In the genomic region with DNA sequence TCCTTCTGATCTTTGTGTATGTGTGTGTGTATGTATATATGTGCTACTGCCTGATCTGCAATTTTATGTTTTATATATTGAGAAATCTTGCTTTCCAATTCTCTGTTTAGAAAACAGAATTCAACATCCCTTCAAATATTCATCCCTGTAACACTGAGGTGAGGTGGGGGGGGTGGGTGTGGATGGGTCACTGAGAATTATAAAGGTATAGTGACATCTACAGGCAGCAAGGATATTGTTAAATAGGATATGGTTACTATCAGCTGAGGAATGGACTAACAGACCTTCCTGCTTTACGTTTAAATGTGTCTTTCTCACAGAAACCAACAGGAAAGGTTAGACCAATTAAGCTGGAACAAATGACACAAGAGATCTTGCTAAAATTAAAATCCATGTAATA, we compare ENCODE assay signal across 10 cellular contexts. TPM values are rescaled to one million over a fixed set of nuclear protein-coding genes. Genes with fewer than 3 reads are reported as not detected.
DNase-seq lines count a peak whose midpoint lies in the region; ATAC-seq and TF ChIP-seq lines count a peak whose summit lies in the region.
"Had no signal": no experiment of that assay in that cellular context is flagged by ENCODE, and none has a peak within 500 bp of the region (broad histone marks: within the 10 kb centered on the region; RNA-seq: fewer than 3 reads in every experiment).

No MANE protein-coding gene starts in this region.

- no peaks in the 10 kb centered on the region for H3K36me3 ChIP-seq in BJ (ENCODE audit: control insufficient read depth, insufficient read depth, low read length)
- no peaks in the 10 kb centered on the region for H3K36me3 ChIP-seq in GM23248 (ENCODE audit: low read depth)
- H3K36me3 ChIP-seq in OCI-LY3 (replicated peaks; ENCODE audit: low read depth, low read length): no peaks in the 10 kb centered on the region
- no peaks in the 10 kb centered on the region for H3K36me3 ChIP-seq in right atrium auricular region

- no peaks in the 10 kb centered on the region for H3F3A ChIP-seq in GM23248 (ENCODE audit: insufficient read depth)

- H3K4me3 ChIP-seq in BJ (ENCODE audit: low read depth, low read length) (no peak overlapping the region), GM23248 (no peak overlapping the region), OCI-LY3 (ENCODE audit: low read length) (no peak overlapping the region), right atrium auricular region (no peak overlapping the region)

- H3K27ac ChIP-seq in GM23248 (no peak overlapping the region), OCI-LY3 (ENCODE audit: low read length) (no peak overlapping the region), foreskin keratinocyte (no peak overlapping the region), right atrium auricular region (no peak overlapping the region)

- no peak overlapping the region for H3K27ac Mint-ChIP-seq in activated T-helper 1 cell treated with anti-CD3 and anti-CD28 coated beads, Interleukin-12 subunit alpha, Interleukin-12 subunit beta, Interleukin-2, Interleukin-4 antibody, amounts not matched to agents 30 ng/mL and 10 ng/mL and 1 ng/mL, durations not matched to agents 14 hours and 24 hours and 36 hours
- H3K27ac Mint-ChIP-seq: activated naive CD8-positive, alpha-beta T cell treated with anti-CD3 and anti-CD28 coated beads for 36 hours; naive thymus-derived CD4-positive, alpha-beta T cell had no signal

- no peak overlapping the region for H3K4me3 Mint-ChIP-seq in activated T-helper 1 cell treated with anti-CD3 and anti-CD28 coated beads, Interleukin-12 subunit alpha, Interleukin-12 subunit beta, Interleukin-2, Interleukin-4 antibody, amounts not matched to agents 30 ng/mL and 10 ng/mL and 1 ng/mL, durations not matched to agents 14 hours and 24 hours and 36 hours
- H3K4me3 Mint-ChIP-seq: activated naive CD8-positive, alpha-beta T cell treated with anti-CD3 and anti-CD28 coated beads for 36 hours; naive thymus-derived CD4-positive, alpha-beta T cell had no signal

- H3K79me2 ChIP-seq in GM23248 (ENCODE audit: insufficient read depth) (no peaks in the 10 kb centered on the region), OCI-LY3 (ENCODE audit: low read length) (no peaks in the 10 kb centered on the region)

- H3K27me3 Mint-ChIP-seq in activated T-helper 1 cell treated with anti-CD3 and anti-CD28 coated beads, Interleukin-12 subunit alpha, Interleukin-12 subunit beta, Interleukin-2, Interleukin-4 antibody, amounts not matched to agents 30 ng/mL and 10 ng/mL and 1 ng/mL, durations not matched to agents 14 hours and 24 hours and 36 hours (ENCODE audit: insufficient read depth): no peaks in the 10 kb centered on the region
- H3K27me3 Mint-ChIP-seq: activated naive CD8-positive, alpha-beta T cell treated with anti-CD3 and anti-CD28 coated beads for 36 hours had no signal

- POLR2A ChIA-PET in BJ (lab: Charles Lee): no interaction called here

- in situ Hi-C loops in GM23248 (cut with MboI): no loop called here

- ATAC-seq in foreskin keratinocyte (no peak), GM19035 (IDR thresholded peaks at IDR 0.05; ENCODE audit: unreplicated experiment) (no peak)
- ATAC-seq: naive thymus-derived CD4-positive, alpha-beta T cell had no signal

- no peaks in the 10 kb centered on the region for H3K4me1 ChIP-seq in GM23248 (ENCODE audit: insufficient read depth)
- no peaks in the 10 kb centered on the region for H3K4me1 ChIP-seq in OCI-LY3 (ENCODE audit: low read length)
- H3K4me1 ChIP-seq in foreskin keratinocyte: no peaks in the 10 kb centered on the region
- no peaks in the 10 kb centered on the region for H3K4me1 ChIP-seq in right atrium auricular region

- H3K9ac ChIP-seq in GM23248 (no peak overlapping the region), OCI-LY3 (ENCODE audit: low read length) (no peak overlapping the region)

- H4K20me1 ChIP-seq in GM23248 (ENCODE audit: insufficient read depth) (no peaks in the 10 kb centered on the region), OCI-LY3 (ENCODE audit: insufficient read depth, low read length) (no peaks in the 10 kb centered on the region)

- H3K4me2 ChIP-seq in GM23248 (ENCODE audit: unreplicated experiment) (no peak overlapping the region), OCI-LY3 (ENCODE audit: low read length) (peak overlapping the region; percentile 36; the same call in 1 of the 2 replicates)

- H3K4me1 Mint-ChIP-seq in activated T-helper 1 cell treated with anti-CD3 and anti-CD28 coated beads, Interleukin-12 subunit alpha, Interleukin-12 subunit beta, Interleukin-2, Interleukin-4 antibody, amounts not matched to agents 30 ng/mL and 10 ng/mL and 1 ng/mL, durations not matched to agents 14 hours and 24 hours and 36 hours (ENCODE audit: low read depth): no peaks in the 10 kb centered on the region
- H3K4me1 Mint-ChIP-seq: activated naive CD8-positive, alpha-beta T cell treated with anti-CD3 and anti-CD28 coated beads for 36 hours; naive thymus-derived CD4-positive, alpha-beta T cell had no signal

- WGBS in GM23248 (ENCODE audit: low coverage in 1 of 2, low lambda C conversion rate in 2 of 2, missing lambda C conversion rate in 2 of 2), 2 experiments: 8% methylated on average over 1 of the region's 1 CpG; no CpG with 5 or more reads in 1 of the 2 experiments

- no peaks in the 10 kb centered on the region for H3K9me3 Mint-ChIP-seq in activated T-helper 1 cell treated with anti-CD3 and anti-CD28 coated beads, Interleukin-12 subunit alpha, Interleukin-12 subunit beta, Interleukin-2, Interleukin-4 antibody, amounts not matched to agents 30 ng/mL and 10 ng/mL and 1 ng/mL, durations not matched to agents 14 hours and 24 hours and 36 hours
- H3K9me3 Mint-ChIP-seq: activated naive CD8-positive, alpha-beta T cell treated with anti-CD3 and anti-CD28 coated beads for 36 hours had no signal

- DNase-seq in BJ (ENCODE audit: low read depth) (no peak), GM23248 (peak; percentile 15), foreskin keratinocyte (peak in 1 of 2 donors; percentile 1), right atrium auricular region (ENCODE audit: low spot score) (no peak)
- DNase-seq in activated CD4-positive, alpha-beta T cell treated with anti-CD3 and anti-CD28 coated beads for 1 hour: no peak
- no peak for DNase-seq in activated T-helper 1 cell treated with anti-CD3 and anti-CD28 coated beads, Interleukin-12 subunit alpha, Interleukin-12 subunit beta, Interleukin-2, Interleukin-4 antibody, amounts not matched to agents 30 ng/mL and 10 ng/mL and 1 ng/mL, durations not matched to agents 14 hours and 24 hours and 36 hours (ENCODE audit: low spot score)
- DNase-seq: activated naive CD8-positive, alpha-beta T cell treated with anti-CD3 and anti-CD28 coated beads for 36 hours; naive thymus-derived CD4-positive, alpha-beta T cell had no signal

- intact Hi-C loops in activated T-helper 1 cell treated with anti-CD3 and anti-CD28 coated beads, Interleukin-12 subunit alpha, Interleukin-12 subunit beta, Interleukin-2, Interleukin-4 antibody, amounts not matched to agents 30 ng/mL and 10 ng/mL and 1 ng/mL, durations not matched to agents 14 hours and 24 hours and 36 hours (cut with micrococcal nuclease): no loop called here

- TF ChIP-seq CTCF in BJ (IDR thresholded peaks at IDR 0.05; ENCODE audit: insufficient read depth, low read depth, low read length) (peak; percentile 15; the same call in 1 of the 2 replicates), OCI-LY3 (IDR thresholded peaks at IDR 0.05; ENCODE audit: low read depth, low read length) (peak; percentile 44), foreskin keratinocyte (conservative IDR thresholded peaks at IDR 0.05) (peak; percentile 24), right atrium auricular region (IDR thresholded peaks at IDR 0.05) (no peak)

- no peak overlapping the region for H2AFZ ChIP-seq in GM23248
- no peak overlapping the region for H2AFZ ChIP-seq in OCI-LY3 (ENCODE audit: low read depth, low read length)

- no peaks in the 10 kb centered on the region for H3K9me2 ChIP-seq in GM23248 (ENCODE audit: insufficient read depth)

- H3K9me3 ChIP-seq in GM23248 (ENCODE audit: low read depth) (no peaks in the 10 kb centered on the region), OCI-LY3 (ENCODE audit: insufficient read depth, low read length) (no peaks in the 10 kb centered on the region), right atrium auricular region (no peaks in the 10 kb centered on the region)

- no peaks in the 10 kb centered on the region for H3K27me3 ChIP-seq in BJ (ENCODE audit: control insufficient read depth, insufficient read depth, low read length)
- H3K27me3 ChIP-seq in GM23248 (replicated peaks; ENCODE audit: insufficient read depth): no peaks in the 10 kb centered on the region; the same call in 1 of the 2 replicates
- no peaks in the 10 kb centered on the region for H3K27me3 ChIP-seq in OCI-LY3 (ENCODE audit: low read depth, low read length)
- H3K27me3 ChIP-seq in foreskin keratinocyte: no peaks in the 10 kb centered on the region
- no peaks in the 10 kb centered on the region for H3K27me3 ChIP-seq in right atrium auricular region

- H3K36me3 Mint-ChIP-seq in activated T-helper 1 cell treated with anti-CD3 and anti-CD28 coated beads, Interleukin-12 subunit alpha, Interleukin-12 subunit beta, Interleukin-2, Interleukin-4 antibody, amounts not matched to agents 30 ng/mL and 10 ng/mL and 1 ng/mL, durations not matched to agents 14 hours and 24 hours and 36 hours (ENCODE audit: low read depth): no peaks in the 10 kb centered on the region
- H3K36me3 Mint-ChIP-seq: activated naive CD8-positive, alpha-beta T cell treated with anti-CD3 and anti-CD28 coated beads for 36 hours; naive thymus-derived CD4-positive, alpha-beta T cell had no signal

- CTCF ChIA-PET in BJ (lab: Yijun Ruan, JAX): interaction anchor here (1.0 kb wide), 1 partner anchor 54 kb away, joined by 5 read pairs; no protein-coding TSS in a partner anchor

RNA-seq across cellular contexts. Expression of gene MAGEB2, which starts 19.0 kb away (rescaled TPM):
- not detected in 2 replicates for polyA plus RNA-seq in BJ (2011; rRNA removed)
- not detected in 2 replicates for polyA minus RNA-seq in BJ (2011; rRNA and poly(A)+ RNA removed)
- total RNA-seq in GM23248 (2014; rRNA removed; shearing (Covaris generic)): not detected in 2 replicates
- not detected in 2 replicates for polyA plus RNA-seq in GM23248 (2016; fragmentation: Nextera tagmentation; extraction: Ambion mirVana)
- total RNA-seq in foreskin keratinocyte: not detected in 2 replicates
- not detected in 2 replicates for polyA plus RNA-seq in foreskin keratinocyte
- not detected for total RNA-seq in right atrium auricular region
- not detected in 2 replicates for total RNA-seq in activated T-helper 1 cell treated with anti-CD3 and anti-CD28 coated beads, Interleukin-12 subunit alpha, Interleukin-12 subunit beta, Interleukin-2, Interleukin-4 antibody, amounts not matched to agents 30 ng/mL and 10 ng/mL and 1 ng/mL, durations not matched to agents 14 hours and 24 hours and 36 hours
- total RNA-seq: activated naive CD8-positive, alpha-beta T cell treated with anti-CD3 and anti-CD28 coated beads for 36 hours; naive thymus-derived CD4-positive, alpha-beta T cell had no signal
- polyA plus RNA-seq: naive thymus-derived CD4-positive, alpha-beta T cell had no signal

RNA-seq across cellular contexts. Expression of gene MAGEB3, which starts 34.1 kb away (rescaled TPM):
- polyA plus RNA-seq in BJ (2011; rRNA removed): not detected in 2 replicates
- not detected in 2 replicates for polyA minus RNA-seq in BJ (2011; rRNA and poly(A)+ RNA removed)
- total RNA-seq in GM23248 (2014; rRNA removed; shearing (Covaris generic)): not detected in 2 replicates
- not detected in 2 replicates for polyA plus RNA-seq in GM23248 (2016; fragmentation: Nextera tagmentation; extraction: Ambion mirVana)
- total RNA-seq in foreskin keratinocyte: not detected in 2 replicates
- polyA plus RNA-seq in foreskin keratinocyte: not detected in 2 replicates
- total RNA-seq in right atrium auricular region: not detected
- total RNA-seq in activated T-helper 1 cell treated with anti-CD3 and anti-CD28 coated beads, Interleukin-12 subunit alpha, Interleukin-12 subunit beta, Interleukin-2, Interleukin-4 antibody, amounts not matched to agents 30 ng/mL and 10 ng/mL and 1 ng/mL, durations not matched to agents 14 hours and 24 hours and 36 hours: not detected in 2 replicates
- total RNA-seq: activated naive CD8-positive, alpha-beta T cell treated with anti-CD3 and anti-CD28 coated beads for 36 hours; naive thymus-derived CD4-positive, alpha-beta T cell had no signal
- polyA plus RNA-seq: naive thymus-derived CD4-positive, alpha-beta T cell had no signal

RNA-seq across cellular contexts. Expression of gene MAGEB4, which starts 45.5 kb away (rescaled TPM):
- polyA plus RNA-seq in BJ (2011; rRNA removed) (not detected in 2 replicates), GM23248 (2016; fragmentation: Nextera tagmentation; extraction: Ambion mirVana) (not detected in 2 replicates), foreskin keratinocyte (not detected in 2 replicates)
- not detected in 2 replicates for polyA minus RNA-seq in BJ (2011; rRNA and poly(A)+ RNA removed)
- total RNA-seq in GM23248 (2014; rRNA removed; shearing (Covaris generic)): not detected in 2 replicates
- total RNA-seq in foreskin keratinocyte (not detected in 2 replicates), right atrium auricular region (not detected)
- not detected in 2 replicates for total RNA-seq in activated T-helper 1 cell treated with anti-CD3 and anti-CD28 coated beads, Interleukin-12 subunit alpha, Interleukin-12 subunit beta, Interleukin-2, Interleukin-4 antibody, amounts not matched to agents 30 ng/mL and 10 ng/mL and 1 ng/mL, durations not matched to agents 14 hours and 24 hours and 36 hours
- total RNA-seq: activated naive CD8-positive, alpha-beta T cell treated with anti-CD3 and anti-CD28 coated beads for 36 hours; naive thymus-derived CD4-positive, alpha-beta T cell had no signal
- polyA plus RNA-seq: naive thymus-derived CD4-positive, alpha-beta T cell had no signal

RNA-seq across cellular contexts. Expression of gene MAGEB1, which starts 50.6 kb away (rescaled TPM):
- not detected in 2 replicates for polyA plus RNA-seq in BJ (2011; rRNA removed)
- not detected in 2 replicates for polyA minus RNA-seq in BJ (2011; rRNA and poly(A)+ RNA removed)
- not detected in 2 replicates for total RNA-seq in GM23248 (2014; rRNA removed; shearing (Covaris generic))
- not detected in 2 replicates for polyA plus RNA-seq in GM23248 (2016; fragmentation: Nextera tagmentation; extraction: Ambion mirVana)
- total RNA-seq in foreskin keratinocyte: not detected in 2 replicates
- not detected in 2 replicates for polyA plus RNA-seq in foreskin keratinocyte
- not detected for total RNA-seq in right atrium auricular region
- not detected in 2 replicates for total RNA-seq in activated T-helper 1 cell treated with anti-CD3 and anti-CD28 coated beads, Interleukin-12 subunit alpha, Interleukin-12 subunit beta, Interleukin-2, Interleukin-4 antibody, amounts not matched to agents 30 ng/mL and 10 ng/mL and 1 ng/mL, durations not matched to agents 14 hours and 24 hours and 36 hours
- total RNA-seq: activated naive CD8-positive, alpha-beta T cell treated with anti-CD3 and anti-CD28 coated beads for 36 hours; naive thymus-derived CD4-positive, alpha-beta T cell had no signal
- polyA plus RNA-seq: naive thymus-derived CD4-positive, alpha-beta T cell had no signal

Comparison
In these comparisons a context has a peak if more than half of its experiments do, and no peak if none do; other contexts are left out.
1. CTCF ChIP-seq: peak in BJ (single experiment), OCI-LY3 (single experiment) and foreskin keratinocyte (single experiment); none in right atrium auricular region (0 of 2).